ENCODE assay signal across 20 cellular contexts in the genomic region with DNA sequence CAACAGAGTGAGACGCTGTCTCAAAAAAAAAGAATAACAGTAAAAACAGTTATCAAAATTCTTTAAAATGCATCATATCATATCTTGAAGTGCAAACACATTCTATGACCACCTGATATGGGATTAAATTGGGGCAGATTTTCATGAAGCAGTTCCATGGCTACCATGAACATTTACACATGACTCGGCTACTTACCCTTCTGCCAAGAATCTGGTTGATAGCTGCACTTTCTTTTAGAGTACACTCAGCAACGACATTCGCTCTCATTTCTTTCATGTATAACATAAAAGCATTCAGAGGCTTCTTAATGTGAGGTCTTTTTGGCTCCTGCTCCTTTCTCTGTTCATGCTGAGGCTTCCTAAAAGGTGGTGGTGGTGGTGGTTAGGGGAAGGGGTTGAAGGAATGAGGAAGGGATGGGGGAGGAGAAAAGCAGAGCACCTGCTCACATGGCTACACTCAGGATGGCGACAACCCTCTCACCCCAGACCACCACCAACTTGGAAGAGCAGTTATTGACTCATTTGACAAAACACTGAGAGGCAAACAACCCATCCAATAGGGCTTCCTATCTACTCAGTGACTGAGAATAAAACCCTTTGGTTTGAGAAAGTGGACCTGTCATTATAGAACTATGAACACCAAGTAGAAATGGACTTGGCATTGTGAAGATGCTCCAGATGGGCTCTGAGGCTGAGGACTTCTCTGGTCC.
DNase-seq lines count a peak whose midpoint lies in the region; ATAC-seq and TF ChIP-seq lines count a peak whose summit lies in the region.
"Had no signal": no experiment of that assay in that cellular context is flagged by ENCODE, and none has a peak within 500 bp of the region (broad histone marks: within the 10 kb centered on the region; RNA-seq: fewer than 3 reads in every experiment).

No MANE protein-coding gene starts in this region.

- ATAC-seq in activated CD8-positive, alpha-beta T cell treated with anti-CD3 and anti-CD28 coated beads, Interleukin-2, amount 10 ng/mL, durations not matched to agents 7 days and 5 days: no peak
- ATAC-seq in heart left ventricle: no peak
- ATAC-seq in Right ventricle myocardium inferior: no peak

- no peak overlapping the region for H2BK12ac ChIP-seq in neuronal stem cell (ENCODE audit: low read length)

- no peak overlapping the region for H2AK5ac ChIP-seq in neuronal stem cell (ENCODE audit: low read depth, low read length)

- no peak overlapping the region for H2BK5ac ChIP-seq in neuronal stem cell (ENCODE audit: low read length)

- H3K27me3 Mint-ChIP-seq in activated naive CD4-positive, alpha-beta T cell treated with anti-CD3 and anti-CD28 coated beads, Interleukin-2, amount 50 U/mL, for 24 hours: no peaks in the 10 kb centered on the region
- H3K27me3 Mint-ChIP-seq in activated CD8-positive, alpha-beta T cell treated with anti-CD3 and anti-CD28 coated beads, Interleukin-2, amount 10 ng/mL, durations not matched to agents 7 days and 5 days (ENCODE audit: low read depth): no peaks in the 10 kb centered on the region

- H3K9me3 ChIP-seq in heart left ventricle (no peaks in the 10 kb centered on the region), neuronal stem cell (replicated peaks in 1 of 2; ENCODE audit: control insufficient read depth in 2 of 2, insufficient read depth in 1 of 2, low read depth in 1 of 2, low read length in 2 of 2) (no peaks in the 10 kb centered on the region)
- H3K9me3 ChIP-seq: suprapubic skin, uterus had no signal

- H3K23ac ChIP-seq in neuronal stem cell (ENCODE audit: low read depth, low read length, poor library complexity): no peak overlapping the region

- intact Hi-C loops in heart left ventricle (cut with DNase I) (no loop called here), Right ventricle myocardium inferior (cut with DNase I) (no loop called here)

- no peaks in the 10 kb centered on the region for H3K9me3 Mint-ChIP-seq in activated naive CD4-positive, alpha-beta T cell treated with anti-CD3 and anti-CD28 coated beads, Interleukin-2, amount 50 U/mL, for 24 hours
- H3K9me3 Mint-ChIP-seq in activated CD8-positive, alpha-beta T cell treated with anti-CD3 and anti-CD28 coated beads, Interleukin-2, amount 10 ng/mL, durations not matched to agents 7 days and 5 days (ENCODE audit: insufficient read depth): no peaks in the 10 kb centered on the region
- H3K9me3 Mint-ChIP-seq: CD8-positive, alpha-beta memory T cell; neural crest cell had no signal

- no peak for TF ChIP-seq POLR2A in heart left ventricle (IDR thresholded peaks at IDR 0.05)

- H2BK120ac ChIP-seq in neuronal stem cell (ENCODE audit: low read depth, low read length): no peak overlapping the region

- no peak overlapping the region for H2BK15ac ChIP-seq in neuronal stem cell (ENCODE audit: low read length)

- CTCF ChIA-PET in activated CD8-positive, alpha-beta T cell treated with anti-CD3 and anti-CD28 coated beads, Interleukin-2, amount 10 ng/mL, durations not matched to agents 7 days and 5 days (lab: Charles Lee): interaction anchor here (1.0 kb wide), 1 partner anchor 36 kb away, joined by 3 read pairs; no protein-coding TSS in a partner anchor

- no peak for TF ChIP-seq CTCF in choroid plexus epithelial cell (conservative IDR thresholded peaks at IDR 0.05; ENCODE audit: low read depth, low read length)
- no peak for TF ChIP-seq CTCF in heart left ventricle (IDR thresholded peaks at IDR 0.05)

- H3K4me3 Mint-ChIP-seq in activated naive CD4-positive, alpha-beta T cell treated with anti-CD3 and anti-CD28 coated beads, Interleukin-2, amount 50 U/mL, for 24 hours: peak overlapping the region; percentile 2
- H3K4me3 Mint-ChIP-seq in activated CD8-positive, alpha-beta T cell treated with anti-CD3 and anti-CD28 coated beads, Interleukin-2, amount 10 ng/mL, durations not matched to agents 7 days and 5 days: no peak overlapping the region
- H3K4me3 Mint-ChIP-seq: CD8-positive, alpha-beta memory T cell; neural crest cell had no signal

- H3K27ac ChIP-seq in heart left ventricle (no peak overlapping the region), neuronal stem cell (replicated peaks; ENCODE audit: low read length) (no peak overlapping the region)
- H3K27ac ChIP-seq: suprapubic skin, uterus had no signal

- H3K9ac ChIP-seq in neuronal stem cell (ENCODE audit: low read depth, low read length, poor library complexity): no peak overlapping the region

- WGBS in heart left ventricle, 4 donors: 65 to 91% (median 66%) methylated on average over 5 of the region's 5 CpGs
- no CpG with 5 or more reads among the region's 5 CpGs for WGBS in neuronal stem cell (ENCODE audit: extremely low coverage in 2 of 2, insufficient read length in 2 of 2, insufficient replicate concordance in 1 of 2), 2 donors

- no peak overlapping the region for H3K4me2 ChIP-seq in neuronal stem cell (ENCODE audit: insufficient read depth, low read length, poor library complexity, severe bottlenecking)

- H3K18ac ChIP-seq in neuronal stem cell (ENCODE audit: low read length): no peak overlapping the region

- no peaks in the 10 kb centered on the region for H3K36me3 ChIP-seq in heart left ventricle
- peaks cover 0 to 14% of the 10 kb centered on the region in 2 donors for H3K36me3 ChIP-seq in neuronal stem cell (replicated peaks in 1 of 2; ENCODE audit: control insufficient read depth in 2 of 2, insufficient read depth in 2 of 2, low read length in 2 of 2)
- H3K36me3 ChIP-seq: uterus had no signal

- H2AFZ ChIP-seq in neuronal stem cell (ENCODE audit: low read length): no peak overlapping the region

- H3K4me1 ChIP-seq in heart left ventricle (no peaks in the 10 kb centered on the region), neuronal stem cell (ENCODE audit: control insufficient read depth in 2 of 2, insufficient read depth in 1 of 2, low read depth in 1 of 2, low read length in 2 of 2) (no peaks in the 10 kb centered on the region)
- H3K4me1 ChIP-seq: suprapubic skin, uterus had no signal

- H4K8ac ChIP-seq in neuronal stem cell (ENCODE audit: low read depth, low read length): no peak overlapping the region

- POLR2A ChIA-PET in activated CD8-positive, alpha-beta T cell treated with anti-CD3 and anti-CD28 coated beads, Interleukin-2, amount 10 ng/mL, durations not matched to agents 7 days and 5 days (lab: Charles Lee): no interaction called here

- H3K4me1 Mint-ChIP-seq in activated naive CD4-positive, alpha-beta T cell treated with anti-CD3 and anti-CD28 coated beads, Interleukin-2, amount 50 U/mL, for 24 hours: peaks cover 89% of the 10 kb centered on the region
- peaks cover 68% of the 10 kb centered on the region for H3K4me1 Mint-ChIP-seq in activated CD8-positive, alpha-beta T cell treated with anti-CD3 and anti-CD28 coated beads, Interleukin-2, amount 10 ng/mL, durations not matched to agents 7 days and 5 days (ENCODE audit: low read depth)
- H3K4me1 Mint-ChIP-seq: neural crest cell had no signal

- H3K4me3 ChIP-seq in choroid plexus epithelial cell (ENCODE audit: low read depth, low read length): no peak overlapping the region
- no peak overlapping the region for H3K4me3 ChIP-seq in heart left ventricle
- no peak overlapping the region for H3K4me3 ChIP-seq in neuronal stem cell (ENCODE audit: low read length in 2 of 2)
- H3K4me3 ChIP-seq: suprapubic skin, uterus had no signal

- no peak overlapping the region for H3K4ac ChIP-seq in neuronal stem cell (ENCODE audit: low read length)

- H3K14ac ChIP-seq in neuronal stem cell (ENCODE audit: low read length): no peak overlapping the region

- no peak for DNase-seq in activated naive CD4-positive, alpha-beta T cell treated with anti-CD3 and anti-CD28 coated beads, Interleukin-2, amount 50 U/mL, for 16 hours
- DNase-seq in activated CD8-positive, alpha-beta T cell treated with anti-CD3 and anti-CD28 coated beads, Interleukin-2, amount 10 ng/mL, durations not matched to agents 7 days and 5 days: no peak
- DNase-seq in choroid plexus epithelial cell (ENCODE audit: low read depth) (peak; percentile 17), heart left ventricle (no peak), Right ventricle myocardium inferior (ENCODE audit: missing footprints) (no peak), neuronal stem cell (ENCODE audit: low spot score) (no peak)
- DNase-seq: activated gamma-delta T cell; CD8-positive, alpha-beta memory T cell; effector CD4-positive, alpha-beta T cell; hippocampal formation; KBM-7; NCI-H146; NCI-H2171 treated with DMSO at 0.1 percent for 48 hours; NCI-H526; stimulated activated CD8-positive, alpha-beta memory T cell treated with anti-CD3 and anti-CD28 coated beads, Interleukin-4, amount 100 ng/mL, for 48 hours; uterus had no signal

- no peaks in the 10 kb centered on the region for H3K79me1 ChIP-seq in neuronal stem cell (ENCODE audit: low read depth, low read length)

- H4K91ac ChIP-seq in neuronal stem cell (ENCODE audit: low read depth, low read length, poor library complexity): no peak overlapping the region

- H3K27ac Mint-ChIP-seq in activated naive CD4-positive, alpha-beta T cell treated with anti-CD3 and anti-CD28 coated beads, Interleukin-2, amount 50 U/mL, for 24 hours: peak overlapping the region; percentile 95
- peak overlapping the region; percentile 86 for H3K27ac Mint-ChIP-seq in activated CD8-positive, alpha-beta T cell treated with anti-CD3 and anti-CD28 coated beads, Interleukin-2, amount 10 ng/mL, durations not matched to agents 7 days and 5 days
- H3K27ac Mint-ChIP-seq: progenitor cell of endocrine pancreas had no signal

- peaks cover 48% of the 10 kb centered on the region for H3K36me3 Mint-ChIP-seq in activated naive CD4-positive, alpha-beta T cell treated with anti-CD3 and anti-CD28 coated beads, Interleukin-2, amount 50 U/mL, for 24 hours
- peaks cover 77% of the 10 kb centered on the region for H3K36me3 Mint-ChIP-seq in activated CD8-positive, alpha-beta T cell treated with anti-CD3 and anti-CD28 coated beads, Interleukin-2, amount 10 ng/mL, durations not matched to agents 7 days and 5 days (ENCODE audit: low read depth)

- peaks cover 0 to 2% (median 0%) of the 10 kb centered on the region in 9 donors for H3K27me3 ChIP-seq in heart left ventricle
- no peaks in the 10 kb centered on the region for H3K27me3 ChIP-seq in neuronal stem cell (ENCODE audit: control insufficient read depth in 3 of 3, insufficient read depth in 3 of 3, low read depth in 1 of 3, low read length in 3 of 3)
- H3K27me3 ChIP-seq: suprapubic skin, uterus had no signal
